8 cellular contexts compared by ENCODE assay signal in the genomic region with DNA sequence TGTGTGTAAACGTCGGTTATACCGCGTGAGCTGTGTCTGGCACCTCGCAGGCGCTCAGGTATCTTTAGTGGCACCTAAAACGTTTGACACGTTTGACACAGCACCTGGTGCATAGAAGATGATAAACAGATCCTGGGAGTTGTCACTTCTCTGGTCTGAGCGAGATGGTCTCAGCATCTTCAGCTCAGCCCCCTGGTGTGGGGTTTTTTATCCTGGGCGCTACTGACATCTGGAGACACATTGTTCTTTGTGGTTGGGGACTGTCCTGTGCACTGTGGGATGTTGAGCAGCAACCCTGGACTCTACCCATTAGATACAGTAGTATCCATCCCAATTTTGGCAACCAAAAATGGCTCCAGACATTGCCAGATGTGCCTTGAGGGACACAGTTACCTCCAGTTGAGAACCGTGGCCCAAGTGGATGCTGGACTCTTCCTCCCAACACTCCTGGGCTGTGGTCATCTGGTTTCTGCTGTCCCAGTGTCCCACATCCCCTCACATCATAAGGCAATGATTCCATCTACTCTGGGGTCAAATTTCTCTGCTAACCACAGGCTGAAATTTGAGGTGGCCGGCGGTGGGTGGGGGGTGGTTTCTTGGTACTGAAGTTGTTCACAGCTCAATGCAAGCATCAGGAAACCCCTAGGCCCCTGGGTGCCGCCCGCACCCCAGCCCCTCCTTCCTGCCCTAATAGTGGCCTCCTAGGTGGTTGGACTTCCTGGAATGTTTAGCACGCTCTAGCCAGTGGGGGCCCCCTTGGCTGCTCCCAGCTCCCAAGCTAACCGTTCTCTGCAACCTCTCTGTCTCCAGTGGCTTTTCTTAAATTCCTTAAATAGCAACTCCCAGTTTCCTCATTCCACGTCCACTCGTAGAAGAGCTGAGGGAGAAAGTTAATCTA.
DNase-seq lines count a peak whose midpoint lies in the region; ATAC-seq and TF ChIP-seq lines count a peak whose summit lies in the region.

No MANE protein-coding gene starts in this region.

- H3K27ac ChIP-seq in upper lobe of left lung: peak overlapping the region in 3 of 4 donors; percentile 36 to 77 (median 60)

- WGBS in upper lobe of left lung, 2 donors: 57 to 79% methylated on average over 14 to 19 of the region's 19 CpGs

- in situ Hi-C loops in T47D (cut with HindIII; ENCODE audit: low pct_unique_long_range_greater_than_20kb, low sequenced_read_pairs): no loop called here

- H3K4me1 Mint-ChIP-seq in MCF 10A (ENCODE audit: insufficient read depth, unreplicated experiment): no peaks in the 10 kb centered on the region
- peaks cover 34% of the 10 kb centered on the region for H3K4me1 Mint-ChIP-seq in activated CD8-positive, alpha-beta T cell treated with anti-CD3 and anti-CD28 coated beads, Interleukin-2, amount 10 ng/mL, durations not matched to agents 7 days and 5 days (ENCODE audit: low read depth)

- no peak for ATAC-seq in activated CD8-positive, alpha-beta T cell treated with anti-CD3 and anti-CD28 coated beads, Interleukin-2, amount 10 ng/mL, durations not matched to agents 7 days and 5 days
- peak; percentile 46 to 84 for ATAC-seq in upper lobe of left lung (ENCODE audit: low FRiP score in 2 of 2)

- intact Hi-C loops in MCF 10A (cut with micrococcal nuclease): no loop called here

- H3K27me3 ChIP-seq in upper lobe of left lung: no peaks in the 10 kb centered on the region

- no peaks in the 10 kb centered on the region for H3K9me3 ChIP-seq in upper lobe of left lung

- peaks cover 0 to 68% (median 27%) of the 10 kb centered on the region in 4 donors for H3K36me3 ChIP-seq in upper lobe of left lung

- peak; percentile 39 to 89 for DNase-seq in T47D (ENCODE audit: low read depth in 1 of 2, low spot score in 1 of 2)
- no peak for DNase-seq in MCF 10A (ENCODE audit: unreplicated experiment)
- DNase-seq in activated CD8-positive, alpha-beta T cell treated with anti-CD3 and anti-CD28 coated beads, Interleukin-2, amount 10 ng/mL, durations not matched to agents 7 days and 5 days: no peak
- peak; percentile 98 for DNase-seq in kidney tubule cell (ENCODE audit: low spot score)
- DNase-seq in upper lobe of left lung: peak; percentile 47 to 64
- DNase-seq in amygdala (lab: John Stamatoyannopoulos, UW): no peak
- no peak for DNase-seq in NCI-H2196 (lab: John Stamatoyannopoulos, UW; ENCODE audit: unreplicated experiment)
- DNase-seq in stimulated activated naive CD4-positive, alpha-beta T cell (lab: John Stamatoyannopoulos, UW): no peak

- no peaks in the 10 kb centered on the region for H3K9me3 Mint-ChIP-seq in MCF 10A (ENCODE audit: unreplicated experiment)
- no peaks in the 10 kb centered on the region for H3K9me3 Mint-ChIP-seq in activated CD8-positive, alpha-beta T cell treated with anti-CD3 and anti-CD28 coated beads, Interleukin-2, amount 10 ng/mL, durations not matched to agents 7 days and 5 days (ENCODE audit: insufficient read depth)

- TF ChIP-seq EP300 in upper lobe of left lung (IDR thresholded peaks at IDR 0.05): no peak

- H3K4me3 ChIP-seq in upper lobe of left lung: no peak overlapping the region

- TF ChIP-seq CTCF in MCF 10A (IDR thresholded peaks at IDR 0.05; ENCODE audit: unreplicated experiment) (no peak), upper lobe of left lung (IDR thresholded peaks at IDR 0.05) (no peak)

- H3K27ac Mint-ChIP-seq in MCF 10A (ENCODE audit: low read depth, unreplicated experiment): no peak overlapping the region
- peak overlapping the region; percentile 83 for H3K27ac Mint-ChIP-seq in activated CD8-positive, alpha-beta T cell treated with anti-CD3 and anti-CD28 coated beads, Interleukin-2, amount 10 ng/mL, durations not matched to agents 7 days and 5 days

- BruUV-seq in MCF 10A (replicated peaks; lab: Mats Ljungman, UMichigan): no TSS peak

- CTCF ChIA-PET in MCF 10A (lab: Yijun Ruan, JAX): interaction anchor here (0.6 kb wide), 1 partner anchor 54 kb away, joined by 3 read pairs; no protein-coding TSS in a partner anchor
- CTCF ChIA-PET in activated CD8-positive, alpha-beta T cell treated with anti-CD3 and anti-CD28 coated beads, Interleukin-2, amount 10 ng/mL, durations not matched to agents 7 days and 5 days (lab: Charles Lee): no interaction called here

- H3K4me3 Mint-ChIP-seq in MCF 10A (ENCODE audit: unreplicated experiment): no peak overlapping the region
- H3K4me3 Mint-ChIP-seq in activated CD8-positive, alpha-beta T cell treated with anti-CD3 and anti-CD28 coated beads, Interleukin-2, amount 10 ng/mL, durations not matched to agents 7 days and 5 days: no peak overlapping the region

- no peaks in the 10 kb centered on the region for H3K27me3 Mint-ChIP-seq in MCF 10A (ENCODE audit: insufficient read depth, unreplicated experiment)
- no peaks in the 10 kb centered on the region for H3K27me3 Mint-ChIP-seq in activated CD8-positive, alpha-beta T cell treated with anti-CD3 and anti-CD28 coated beads, Interleukin-2, amount 10 ng/mL, durations not matched to agents 7 days and 5 days (ENCODE audit: low read depth)

- POLR2A ChIA-PET in MCF 10A (lab: Yijun Ruan, JAX): no interaction called here
- POLR2A ChIA-PET in activated CD8-positive, alpha-beta T cell treated with anti-CD3 and anti-CD28 coated beads, Interleukin-2, amount 10 ng/mL, durations not matched to agents 7 days and 5 days (lab: Charles Lee): no interaction called here

- H3K36me3 Mint-ChIP-seq in MCF 10A (ENCODE audit: insufficient read depth, unreplicated experiment): peaks cover 52% of the 10 kb centered on the region
- H3K36me3 Mint-ChIP-seq in activated CD8-positive, alpha-beta T cell treated with anti-CD3 and anti-CD28 coated beads, Interleukin-2, amount 10 ng/mL, durations not matched to agents 7 days and 5 days (ENCODE audit: low read depth): peaks cover 60% of the 10 kb centered on the region

- no peak for TF ChIP-seq POLR2A in upper lobe of left lung (IDR thresholded peaks at IDR 0.05)

- peaks cover 19 to 29% (median 27%) of the 10 kb centered on the region in 4 donors for H3K4me1 ChIP-seq in upper lobe of left lung

Comparison
In these comparisons a context has a peak if more than half of its experiments do, and no peak if none do; other contexts are left out.
1. DNase-seq: peak in T47D (2 of 2), kidney tubule cell (single experiment) and upper lobe of left lung (2 of 2); none in MCF 10A (single experiment), activated CD8-positive, alpha-beta T cell treated with anti-CD3 and anti-CD28 coated beads, Interleukin-2, amount 10 ng/mL, durations not matched to agents 7 days and 5 days (single experiment), amygdala (0 of 56), NCI-H2196 (single experiment) and stimulated activated naive CD4-positive, alpha-beta T cell (0 of 6).